ENCODE assay signal across 21 cellular contexts in genomic region chr2:122703676-122704075, GRCh38.
"Had no signal": no experiment of that assay in that cellular context is flagged by ENCODE, and none has a peak within 500 bp of the region (broad histone marks: within the 10 kb centered on the region; RNA-seq: fewer than 3 reads in every experiment).

No MANE protein-coding gene starts in this region.

- H3K27me3 ChIP-seq: hepatocyte, suprapubic skin, thyroid gland had no signal

- H3K36me3 ChIP-seq: suprapubic skin, thyroid gland had no signal

- ATAC-seq: left cardiac atrium, left ventricle myocardium superior, right cardiac atrium had no signal

- H3K4me3 ChIP-seq: coronary artery, hepatocyte, lung, smooth muscle cell, suprapubic skin, thyroid gland had no signal

- DNase-seq: effector CD4-positive, alpha-beta T cell; endodermal cell; foreskin melanocyte; head of caudate nucleus; left cardiac atrium; left ventricle myocardium superior; mesendoderm; naive B cell; posterior cingulate gyrus; right cardiac atrium; stimulated activated CD4-positive, alpha-beta T cell treated with anti-CD3 and anti-CD28 coated beads, Interleukin-2, amount 100 ng/mL, for 48 hours; stimulated activated naive CD4-positive, alpha-beta T cell treated with Interleukin-2 at 50 U/mL for 16 hours; thyroid gland had no signal

- FAIRE-seq: endothelial cell of umbilical vein, islet of Langerhans, urothelium cell line had no signal
